ENCODE assay signal across 1 cellular context in the genomic region with DNA sequence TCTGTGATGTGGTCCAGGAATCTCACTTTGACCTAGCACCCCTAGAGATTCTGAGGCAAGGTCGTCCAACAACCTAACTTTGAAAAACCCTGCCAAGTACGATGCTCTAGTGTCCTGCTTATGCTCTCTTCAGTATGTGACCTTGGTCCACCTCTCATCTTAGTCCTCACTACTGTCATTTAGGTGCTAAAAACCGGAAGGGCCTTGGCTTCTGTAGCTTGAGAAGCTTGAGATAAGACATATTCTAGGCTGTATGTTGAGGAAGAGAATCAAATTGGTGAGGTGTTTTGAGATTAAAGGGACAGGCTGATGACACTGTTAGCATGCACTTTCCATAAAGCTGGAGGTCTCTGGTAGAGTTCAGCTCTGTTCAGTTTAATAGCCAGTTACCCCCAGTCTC.
TF ChIP-seq lines count a peak whose summit lies in the region.

No MANE protein-coding gene starts in this region.

TF ChIP-seq in K562, 482 proteins besides CTCF, POLR2A, EP300 and RAD21 (continued from another document and continues in another):
- TF ChIP-seq, protein P1, sequence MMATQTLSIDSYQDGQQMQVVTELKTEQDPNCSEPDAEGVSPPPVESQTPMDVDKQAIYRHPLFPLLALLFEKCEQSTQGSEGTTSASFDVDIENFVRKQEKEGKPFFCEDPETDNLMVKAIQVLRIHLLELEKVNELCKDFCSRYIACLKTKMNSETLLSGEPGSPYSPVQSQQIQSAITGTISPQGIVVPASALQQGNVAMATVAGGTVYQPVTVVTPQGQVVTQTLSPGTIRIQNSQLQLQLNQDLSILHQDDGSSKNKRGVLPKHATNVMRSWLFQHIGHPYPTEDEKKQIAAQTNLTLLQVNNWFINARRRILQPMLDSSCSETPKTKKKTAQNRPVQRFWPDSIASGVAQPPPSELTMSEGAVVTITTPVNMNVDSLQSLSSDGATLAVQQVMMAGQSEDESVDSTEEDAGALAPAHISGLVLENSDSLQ (IDR thresholded peaks at IDR 0.05): no peak
- no peak for TF ChIP-seq KHSRP (IDR thresholded peaks at IDR 0.05)
- no peak for TF ChIP-seq CUX1 (CRISPR knock-in tag; IDR thresholded peaks at IDR 0.05)
- TF ChIP-seq NRF1 (conservative IDR thresholded peaks at IDR 0.05 in 1 of 2, IDR thresholded peaks at IDR 0.05 in 1 of 2): no peak
- no peak for TF ChIP-seq FOXM1 (IDR thresholded peaks at IDR 0.05; ENCODE audit: low read depth)
- no peak for TF ChIP-seq FOXM1 (CRISPR knock-in tag; IDR thresholded peaks at IDR 0.05; ENCODE audit: low read depth)
- TF ChIP-seq SMARCB1 (IDR thresholded peaks at IDR 0.05; ENCODE audit: insufficient read length, low read depth): no peak
- TF ChIP-seq MYNN (IDR thresholded peaks at IDR 0.05): no peak
- TF ChIP-seq MYNN (CRISPR knock-in tag; IDR thresholded peaks at IDR 0.05): no peak
- no peak for TF ChIP-seq RAD51 (IDR thresholded peaks at IDR 0.05; ENCODE audit: borderline replicate concordance, low read depth)
- no peak for TF ChIP-seq XRCC3 (IDR thresholded peaks at IDR 0.05)
- TF ChIP-seq THAP7 (CRISPR knock-in tag; IDR thresholded peaks at IDR 0.05): no peak
- no peak for TF ChIP-seq NR2C1 (IDR thresholded peaks at IDR 0.05)
- no peak for TF ChIP-seq NR2C1 (tag; IDR thresholded peaks at IDR 0.05)
- TF ChIP-seq ZNF75A (CRISPR knock-in tag; IDR thresholded peaks at IDR 0.05): no peak
- TF ChIP-seq, protein P2, sequence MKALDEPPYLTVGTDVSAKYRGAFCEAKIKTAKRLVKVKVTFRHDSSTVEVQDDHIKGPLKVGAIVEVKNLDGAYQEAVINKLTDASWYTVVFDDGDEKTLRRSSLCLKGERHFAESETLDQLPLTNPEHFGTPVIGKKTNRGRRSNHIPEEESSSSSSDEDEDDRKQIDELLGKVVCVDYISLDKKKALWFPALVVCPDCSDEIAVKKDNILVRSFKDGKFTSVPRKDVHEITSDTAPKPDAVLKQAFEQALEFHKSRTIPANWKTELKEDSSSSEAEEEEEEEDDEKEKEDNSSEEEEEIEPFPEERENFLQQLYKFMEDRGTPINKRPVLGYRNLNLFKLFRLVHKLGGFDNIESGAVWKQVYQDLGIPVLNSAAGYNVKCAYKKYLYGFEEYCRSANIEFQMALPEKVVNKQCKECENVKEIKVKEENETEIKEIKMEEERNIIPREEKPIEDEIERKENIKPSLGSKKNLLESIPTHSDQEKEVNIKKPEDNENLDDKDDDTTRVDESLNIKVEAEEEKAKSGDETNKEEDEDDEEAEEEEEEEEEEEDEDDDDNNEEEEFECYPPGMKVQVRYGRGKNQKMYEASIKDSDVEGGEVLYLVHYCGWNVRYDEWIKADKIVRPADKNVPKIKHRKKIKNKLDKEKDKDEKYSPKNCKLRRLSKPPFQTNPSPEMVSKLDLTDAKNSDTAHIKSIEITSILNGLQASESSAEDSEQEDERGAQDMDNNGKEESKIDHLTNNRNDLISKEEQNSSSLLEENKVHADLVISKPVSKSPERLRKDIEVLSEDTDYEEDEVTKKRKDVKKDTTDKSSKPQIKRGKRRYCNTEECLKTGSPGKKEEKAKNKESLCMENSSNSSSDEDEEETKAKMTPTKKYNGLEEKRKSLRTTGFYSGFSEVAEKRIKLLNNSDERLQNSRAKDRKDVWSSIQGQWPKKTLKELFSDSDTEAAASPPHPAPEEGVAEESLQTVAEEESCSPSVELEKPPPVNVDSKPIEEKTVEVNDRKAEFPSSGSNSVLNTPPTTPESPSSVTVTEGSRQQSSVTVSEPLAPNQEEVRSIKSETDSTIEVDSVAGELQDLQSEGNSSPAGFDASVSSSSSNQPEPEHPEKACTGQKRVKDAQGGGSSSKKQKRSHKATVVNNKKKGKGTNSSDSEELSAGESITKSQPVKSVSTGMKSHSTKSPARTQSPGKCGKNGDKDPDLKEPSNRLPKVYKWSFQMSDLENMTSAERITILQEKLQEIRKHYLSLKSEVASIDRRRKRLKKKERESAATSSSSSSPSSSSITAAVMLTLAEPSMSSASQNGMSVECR (CRISPR knock-in tag; IDR thresholded peaks at IDR 0.05): no peak
- TF ChIP-seq MCM3 (IDR thresholded peaks at IDR 0.05): no peak
- TF ChIP-seq, protein P3, sequence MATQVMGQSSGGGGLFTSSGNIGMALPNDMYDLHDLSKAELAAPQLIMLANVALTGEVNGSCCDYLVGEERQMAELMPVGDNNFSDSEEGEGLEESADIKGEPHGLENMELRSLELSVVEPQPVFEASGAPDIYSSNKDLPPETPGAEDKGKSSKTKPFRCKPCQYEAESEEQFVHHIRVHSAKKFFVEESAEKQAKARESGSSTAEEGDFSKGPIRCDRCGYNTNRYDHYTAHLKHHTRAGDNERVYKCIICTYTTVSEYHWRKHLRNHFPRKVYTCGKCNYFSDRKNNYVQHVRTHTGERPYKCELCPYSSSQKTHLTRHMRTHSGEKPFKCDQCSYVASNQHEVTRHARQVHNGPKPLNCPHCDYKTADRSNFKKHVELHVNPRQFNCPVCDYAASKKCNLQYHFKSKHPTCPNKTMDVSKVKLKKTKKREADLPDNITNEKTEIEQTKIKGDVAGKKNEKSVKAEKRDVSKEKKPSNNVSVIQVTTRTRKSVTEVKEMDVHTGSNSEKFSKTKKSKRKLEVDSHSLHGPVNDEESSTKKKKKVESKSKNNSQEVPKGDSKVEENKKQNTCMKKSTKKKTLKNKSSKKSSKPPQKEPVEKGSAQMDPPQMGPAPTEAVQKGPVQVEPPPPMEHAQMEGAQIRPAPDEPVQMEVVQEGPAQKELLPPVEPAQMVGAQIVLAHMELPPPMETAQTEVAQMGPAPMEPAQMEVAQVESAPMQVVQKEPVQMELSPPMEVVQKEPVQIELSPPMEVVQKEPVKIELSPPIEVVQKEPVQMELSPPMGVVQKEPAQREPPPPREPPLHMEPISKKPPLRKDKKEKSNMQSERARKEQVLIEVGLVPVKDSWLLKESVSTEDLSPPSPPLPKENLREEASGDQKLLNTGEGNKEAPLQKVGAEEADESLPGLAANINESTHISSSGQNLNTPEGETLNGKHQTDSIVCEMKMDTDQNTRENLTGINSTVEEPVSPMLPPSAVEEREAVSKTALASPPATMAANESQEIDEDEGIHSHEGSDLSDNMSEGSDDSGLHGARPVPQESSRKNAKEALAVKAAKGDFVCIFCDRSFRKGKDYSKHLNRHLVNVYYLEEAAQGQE (CRISPR knock-in tag; IDR thresholded peaks at IDR 0.05; ENCODE audit: low read depth): no peak
- no peak for TF ChIP-seq SIN3B (IDR thresholded peaks at IDR 0.05; ENCODE audit: low read depth)
- no peak for TF ChIP-seq ARHGAP35 (IDR thresholded peaks at IDR 0.05; ENCODE audit: partially characterized antibody)
- TF ChIP-seq GTF3C2 (IDR thresholded peaks at IDR 0.05; ENCODE audit: borderline replicate concordance, extremely low read depth, insufficient read length): no peak
- TF ChIP-seq, protein P4, sequence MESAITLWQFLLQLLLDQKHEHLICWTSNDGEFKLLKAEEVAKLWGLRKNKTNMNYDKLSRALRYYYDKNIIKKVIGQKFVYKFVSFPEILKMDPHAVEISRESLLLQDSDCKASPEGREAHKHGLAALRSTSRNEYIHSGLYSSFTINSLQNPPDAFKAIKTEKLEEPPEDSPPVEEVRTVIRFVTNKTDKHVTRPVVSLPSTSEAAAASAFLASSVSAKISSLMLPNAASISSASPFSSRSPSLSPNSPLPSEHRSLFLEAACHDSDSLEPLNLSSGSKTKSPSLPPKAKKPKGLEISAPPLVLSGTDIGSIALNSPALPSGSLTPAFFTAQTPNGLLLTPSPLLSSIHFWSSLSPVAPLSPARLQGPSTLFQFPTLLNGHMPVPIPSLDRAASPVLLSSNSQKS (CRISPR knock-in tag; IDR thresholded peaks at IDR 0.05): no peak
- TF ChIP-seq, protein P5, sequence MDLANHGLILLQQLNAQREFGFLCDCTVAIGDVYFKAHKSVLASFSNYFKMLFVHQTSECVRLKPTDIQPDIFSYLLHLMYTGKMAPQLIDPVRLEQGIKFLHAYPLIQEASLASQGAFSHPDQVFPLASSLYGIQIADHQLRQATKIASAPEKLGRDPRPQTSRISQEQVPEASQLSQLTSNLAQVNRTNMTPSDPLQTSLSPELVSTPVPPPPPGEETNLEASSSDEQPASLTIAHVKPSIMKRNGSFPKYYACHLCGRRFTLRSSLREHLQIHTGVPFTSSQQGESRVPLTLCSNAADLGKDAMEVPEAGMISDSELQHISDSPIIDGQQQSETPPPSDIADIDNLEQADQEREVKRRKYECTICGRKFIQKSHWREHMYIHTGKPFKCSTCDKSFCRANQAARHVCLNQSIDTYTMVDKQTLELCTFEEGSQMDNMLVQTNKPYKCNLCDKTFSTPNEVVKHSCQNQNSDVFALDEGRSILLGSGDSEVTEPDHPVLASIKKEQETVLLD (IDR thresholded peaks at IDR 0.05): no peak
- peak; percentile 11; the same call in 1 of the 2 replicates for TF ChIP-seq ATF7 (IDR thresholded peaks at IDR 0.05)
- TF ChIP-seq, protein P6, sequence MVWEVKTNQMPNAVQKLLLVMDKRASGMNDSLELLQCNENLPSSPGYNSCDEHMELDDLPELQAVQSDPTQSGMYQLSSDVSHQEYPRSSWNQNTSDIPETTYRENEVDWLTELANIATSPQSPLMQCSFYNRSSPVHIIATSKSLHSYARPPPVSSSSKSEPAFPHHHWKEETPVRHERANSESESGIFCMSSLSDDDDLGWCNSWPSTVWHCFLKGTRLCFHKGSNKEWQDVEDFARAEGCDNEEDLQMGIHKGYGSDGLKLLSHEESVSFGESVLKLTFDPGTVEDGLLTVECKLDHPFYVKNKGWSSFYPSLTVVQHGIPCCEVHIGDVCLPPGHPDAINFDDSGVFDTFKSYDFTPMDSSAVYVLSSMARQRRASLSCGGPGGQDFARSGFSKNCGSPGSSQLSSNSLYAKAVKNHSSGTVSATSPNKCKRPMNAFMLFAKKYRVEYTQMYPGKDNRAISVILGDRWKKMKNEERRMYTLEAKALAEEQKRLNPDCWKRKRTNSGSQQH (CRISPR knock-in tag; IDR thresholded peaks at IDR 0.05): no peak
- TF ChIP-seq DPF2 (IDR thresholded peaks at IDR 0.05): peak; percentile 7; the same call in 1 of the 2 replicates
- TF ChIP-seq ZFP1 (CRISPR knock-in tag; IDR thresholded peaks at IDR 0.05): no peak
- TF ChIP-seq TEAD4 (IDR thresholded peaks at IDR 0.05; ENCODE audit: low read length): peak; percentile 76
- TF ChIP-seq TEAD4 (CRISPR knock-in tag; IDR thresholded peaks at IDR 0.05; ENCODE audit: borderline replicate concordance): no peak
- TF ChIP-seq ZEB2 (IDR thresholded peaks at IDR 0.05): peak; percentile 56; the same call in 1 of the 2 replicates
- no peak for TF ChIP-seq ZC3H11A (IDR thresholded peaks at IDR 0.05; ENCODE audit: low read depth, low read length)
- no peak for TF ChIP-seq ZNF408 (CRISPR knock-in tag; IDR thresholded peaks at IDR 0.05; ENCODE audit: low read depth)
